ENCODE assay signal across 20 cellular contexts in genomic region chr6:25476126-25476525, GRCh38.
DNase-seq lines count a peak whose midpoint lies in the region; ATAC-seq and TF ChIP-seq lines count a peak whose summit lies in the region.
"Had no signal": no experiment of that assay in that cellular context is flagged by ENCODE, and none has a peak within 500 bp of the region (broad histone marks: within the 10 kb centered on the region; RNA-seq: fewer than 3 reads in every experiment).

No MANE protein-coding gene starts in this region.

- no peak for TF ChIP-seq POLR2A in suprapubic skin (IDR thresholded peaks at IDR 0.05)

- H3K4me1 ChIP-seq in suprapubic skin: no peaks in the 10 kb centered on the region
- H3K4me1 ChIP-seq: vagina had no signal

- peak; percentile 62 for DNase-seq in EH (ENCODE audit: low read depth)
- peak; percentile 92 for DNase-seq in M059J (ENCODE audit: low read depth)
- peak; percentile 22 for DNase-seq in astrocyte of the spinal cord (ENCODE audit: low read depth, low spot score)
- DNase-seq in kidney tubule cell (ENCODE audit: low spot score): peak; percentile 80
- no peak for DNase-seq in suprapubic skin (ENCODE audit: low spot score in 2 of 2)
- DNase-seq in NCI-H1092 (lab: John Stamatoyannopoulos, UW): no peak
- no peak for DNase-seq in stimulated activated naive CD4-positive, alpha-beta T cell treated with Interleukin-2 at 50 U/mL for 16 hours (lab: John Stamatoyannopoulos, UW)
- DNase-seq: activated CD4-positive, alpha-beta T cell treated with anti-CD3 and anti-CD28 coated beads, Interleukin-2, amount 50 U/mL, for 48 hours; activated naive CD8-positive, alpha-beta T cell treated with anti-CD3 and anti-CD28 coated beads, Interleukin-2, amount 50 U/mL, for 24 hours; activated T-cell treated with anti-CD3 and anti-CD28 coated beads, Interleukin-2, amount 50 U/mL, for 72 hours; Calu3; KBM-7; left ventricle myocardium superior; NCI-H1092 treated with DMSO at 0.1 percent for 48 hours; NCI-H526 treated with DMSO at 0.1 percent for 48 hours; stimulated activated CD4-positive, alpha-beta T cell treated with anti-CD3 and anti-CD28 coated beads, Interleukin-1b, Interleukin-23, amount 100 ng/mL, for 48 hours had no signal

- H3K36me3 ChIP-seq in suprapubic skin: no peaks in the 10 kb centered on the region
- H3K36me3 ChIP-seq: vagina had no signal

- no peaks in the 10 kb centered on the region for H3K9me3 ChIP-seq in suprapubic skin
- H3K9me3 ChIP-seq: vagina had no signal

- WGBS in suprapubic skin: 94% methylated on average over 3 of the region's 3 CpGs

- no peak overlapping the region for H3K4me3 ChIP-seq in astrocyte of the spinal cord (ENCODE audit: low read depth, low read length)
- H3K4me3 ChIP-seq in suprapubic skin: no peak overlapping the region
- H3K4me3 ChIP-seq: GM12878, vagina had no signal

- TF ChIP-seq CTCF in astrocyte of the spinal cord (IDR thresholded peaks at IDR 0.05; ENCODE audit: low read depth, low read length) (no peak), suprapubic skin (IDR thresholded peaks at IDR 0.05) (no peak)

- H3K27ac ChIP-seq in suprapubic skin: no peak overlapping the region
- H3K27ac ChIP-seq: vagina had no signal

- in situ Hi-C loops in astrocyte of the spinal cord (cut with HindIII; ENCODE audit: low sequenced_read_pairs): no loop called here

- H3K27me3 ChIP-seq in suprapubic skin: no peaks in the 10 kb centered on the region
- H3K27me3 ChIP-seq: vagina had no signal

- no peak for ATAC-seq in GM19397 (IDR thresholded peaks at IDR 0.05; ENCODE audit: unreplicated experiment)
- ATAC-seq: activated naive CD8-positive, alpha-beta T cell treated with anti-CD3 and anti-CD28 coated beads, Interleukin-2, amount 50 U/mL, for 24 hours; activated T-cell treated with anti-CD3 and anti-CD28 coated beads, Interleukin-2, amount 50 U/mL, for 72 hours; GM12878; left ventricle myocardium superior; sciatic nerve had no signal

- TF ChIP-seq EP300 in suprapubic skin (IDR thresholded peaks at IDR 0.05): no peak

Comparison
In these comparisons a context has a peak if more than half of its experiments do, and no peak if none do; other contexts are left out.
1. DNase-seq: peak in EH (single experiment), M059J (single experiment), astrocyte of the spinal cord (single experiment) and kidney tubule cell (single experiment); none in suprapubic skin (0 of 2), NCI-H1092 (single experiment) and stimulated activated naive CD4-positive, alpha-beta T cell treated with Interleukin-2 at 50 U/mL for 16 hours (single experiment).